30 cellular contexts compared by ENCODE assay signal in genomic region chr7:21276471-21277035, GRCh38.
"Had no signal": no experiment of that assay in that cellular context is flagged by ENCODE, and none has a peak within 500 bp of the region (broad histone marks: within the 10 kb centered on the region; RNA-seq: fewer than 3 reads in every experiment).

No MANE protein-coding gene starts in this region.

- H3K27me3 Mint-ChIP-seq: activated naive CD8-positive, alpha-beta T cell; central memory CD8-positive, alpha-beta T cell; dendritic cell treated with granulocyte-macrophage colony-stimulating factor and Interleukin-4, amounts not matched to agents 40 ng/mL and 50 ng/mL, for 4 days; stimulated activated naive CD8-positive, alpha-beta T cell treated with anti-CD3 and anti-CD28 coated beads, Interleukin-15, amount 100 ng/mL, for 72 hours; T-helper 17 cell had no signal

- H3K4me3 Mint-ChIP-seq: activated naive CD8-positive, alpha-beta T cell; activated T-cell treated with anti-CD3 and anti-CD28 coated beads, Interleukin-2, amount 50 U/mL, for 72 hours; central memory CD8-positive, alpha-beta T cell; dendritic cell treated with granulocyte-macrophage colony-stimulating factor and Interleukin-4, amounts not matched to agents 40 ng/mL and 50 ng/mL, for 4 days; nephron; stimulated activated effector memory CD8-positive, alpha-beta T cell treated with anti-CD3 and anti-CD28 coated beads, Interleukin-12 subunit alpha, Interleukin-12 subunit beta, amount 100 ng/mL, for 72 hours; stimulated activated naive CD8-positive, alpha-beta T cell treated with anti-CD3 and anti-CD28 coated beads, Interleukin-15, amount 100 ng/mL, for 72 hours; T-helper 17 cell; type B pancreatic cell had no signal

- H3K9me3 ChIP-seq: mucosa of descending colon, ovary, prostate gland, uterus had no signal

- ATAC-seq: activated T-cell treated with anti-CD3 and anti-CD28 coated beads, Interleukin-2, amount 50 U/mL, for 72 hours; mucosa of descending colon; sciatic nerve; stimulated activated effector memory CD8-positive, alpha-beta T cell treated with anti-CD3 and anti-CD28 coated beads, Interleukin-12 subunit alpha, Interleukin-12 subunit beta, amount 100 ng/mL, for 72 hours; stimulated activated naive CD8-positive, alpha-beta T cell treated with anti-CD3 and anti-CD28 coated beads, Interleukin-15, amount 100 ng/mL, for 72 hours; T-helper 17 cell had no signal

- H3K4me1 ChIP-seq: left ventricle myocardium inferior, prostate gland, uterus had no signal

- DNase-seq: activated CD4-positive, alpha-beta T cell treated with anti-CD3 and anti-CD28 coated beads for 1 hour; activated naive CD4-positive, alpha-beta T cell treated with Interleukin-2 at 50 U/mL for 16 hours; activated T-cell treated with anti-CD3 and anti-CD28 coated beads for 4 hours; activated T-cell treated with anti-CD3 and anti-CD28 coated beads, Interleukin-2, amount 50 U/mL, for 72 hours; anterior cingulate cortex; effector CD8-positive, alpha-beta T cell; foreskin fibroblast; head of caudate nucleus; hippocampal formation; kidney glomerular epithelial cell; left ventricle myocardium inferior; mucosa of descending colon; ovary; retina; stimulated activated CD4-positive, alpha-beta T cell treated with anti-CD3 and anti-CD28 coated beads, Interleukin-4, amount 100 ng/mL, for 24 hours; stimulated activated naive CD8-positive, alpha-beta T cell treated with anti-CD3 and anti-CD28 coated beads, Interleukin-15, amount 100 ng/mL, for 72 hours; substantia nigra; T-helper 17 cell; T1000; uterus had no signal

- H3K4me3 ChIP-seq: left ventricle myocardium inferior, lung, mucosa of descending colon, ovary, prostate gland, skin epidermis, uterus had no signal

- H3K9me3 Mint-ChIP-seq: central memory CD8-positive, alpha-beta T cell; dendritic cell treated with granulocyte-macrophage colony-stimulating factor and Interleukin-4, amounts not matched to agents 40 ng/mL and 50 ng/mL, for 4 days; nephron; type B pancreatic cell had no signal

- H3K27ac Mint-ChIP-seq: activated naive CD8-positive, alpha-beta T cell; activated T-cell treated with anti-CD3 and anti-CD28 coated beads, Interleukin-2, amount 50 U/mL, for 72 hours; dendritic cell treated with granulocyte-macrophage colony-stimulating factor and Interleukin-4, amounts not matched to agents 40 ng/mL and 50 ng/mL, for 4 days; nephron; stimulated activated effector memory CD8-positive, alpha-beta T cell treated with anti-CD3 and anti-CD28 coated beads, Interleukin-12 subunit alpha, Interleukin-12 subunit beta, amount 100 ng/mL, for 72 hours; stimulated activated naive CD8-positive, alpha-beta T cell treated with anti-CD3 and anti-CD28 coated beads, Interleukin-15, amount 100 ng/mL, for 72 hours; T-helper 17 cell; type B pancreatic cell had no signal

- H3K27ac ChIP-seq: left ventricle myocardium inferior, ovary, prostate gland, skin epidermis, uterus had no signal

- H3K36me3 ChIP-seq: left ventricle myocardium inferior, ovary, prostate gland, uterus had no signal

- H3K36me3 Mint-ChIP-seq: activated naive CD8-positive, alpha-beta T cell; stimulated activated effector memory CD8-positive, alpha-beta T cell treated with anti-CD3 and anti-CD28 coated beads, Interleukin-12 subunit alpha, Interleukin-12 subunit beta, amount 100 ng/mL, for 72 hours; type B pancreatic cell had no signal

- H3K4me1 Mint-ChIP-seq: nephron; stimulated activated effector memory CD8-positive, alpha-beta T cell treated with anti-CD3 and anti-CD28 coated beads, Interleukin-12 subunit alpha, Interleukin-12 subunit beta, amount 100 ng/mL, for 72 hours; T-helper 17 cell had no signal

- H3K27me3 ChIP-seq: ovary, uterus had no signal
